Comparison of ENCODE assay signal across 8 cellular contexts in genomic region chr13:51849145-51850101, GRCh38. TPM values are rescaled to one million over a fixed set of nuclear protein-coding genes. Genes with fewer than 3 reads are reported as not detected.
DNase-seq lines count a peak whose midpoint lies in the region; ATAC-seq and TF ChIP-seq lines count a peak whose summit lies in the region.

No MANE protein-coding gene starts in this region.

- peaks cover 3% of the 10 kb centered on the region for H3K27me3 Mint-ChIP-seq in osteocyte (ENCODE audit: unreplicated experiment)

- DNase-seq in AG10803 (ENCODE audit: low read depth), result no peak
- DNase-seq in GM20000 (ENCODE audit: low spot score), result peak; percentile 62
- peak; percentile 14 for DNase-seq in dermis blood vessel endothelial cell
- no peak for DNase-seq in osteocyte (ENCODE audit: extremely low spot score, unreplicated experiment)
- no peak for DNase-seq in NCI-H2227 treated with DMSO at 0.1 percent for 48 hours (lab: John Stamatoyannopoulos, UW)
- DNase-seq in NCI-H1417 treated with DMSO at 0.1 percent for 48 hours (lab: John Stamatoyannopoulos, UW), result no peak

- TF ChIP-seq CTCF in AG10803 (conservative IDR thresholded peaks at IDR 0.05; ENCODE audit: low read length), result peak; percentile 58
- TF ChIP-seq CTCF in GM20000 (IDR thresholded peaks at IDR 0.05; ENCODE audit: extremely low read depth, missing control alignments), result peak; percentile 53
- peak; percentile 42 for TF ChIP-seq CTCF in osteocyte (IDR thresholded peaks at IDR 0.05)

- H3K9me3 Mint-ChIP-seq in osteocyte (ENCODE audit: unreplicated experiment), result no peaks in the 10 kb centered on the region

- H3K4me3 Mint-ChIP-seq in osteocyte (ENCODE audit: unreplicated experiment), result no peak overlapping the region

- ATAC-seq in SK-N-SH treated with all-trans-retinoic acid at 6 μM for 48 hours (peak; percentile 85), GM18870 (IDR thresholded peaks at IDR 0.05; ENCODE audit: unreplicated experiment) (no peak)

- peaks cover 15% of the 10 kb centered on the region for H3K4me1 Mint-ChIP-seq in osteocyte (ENCODE audit: unreplicated experiment)

- no peak overlapping the region for H3K27ac Mint-ChIP-seq in osteocyte (ENCODE audit: unreplicated experiment)

- no peak overlapping the region for H3K4me3 ChIP-seq in AG10803 (ENCODE audit: low read length)

- H3K36me3 Mint-ChIP-seq in osteocyte (ENCODE audit: unreplicated experiment), result no peaks in the 10 kb centered on the region

TF ChIP-seq in SK-N-SH treated with all-trans-retinoic acid at 6 μM for 48 hours, 23 proteins besides CTCF, POLR2A, EP300 and RAD21:
- TF ChIP-seq ZFP3 (CRISPR knock-in tag; IDR thresholded peaks at IDR 0.05) (peak; percentile 92; the same call in 1 of the 2 replicates), TCF4 (CRISPR knock-in tag; IDR thresholded peaks at IDR 0.05; ENCODE audit: borderline replicate concordance) (no peak)

RNA-seq across cellular contexts. Expression of gene TMEM272, which starts 4.4 kb away (rescaled TPM):
- total RNA-seq in dermis blood vessel endothelial cell (not detected in 2 replicates), osteocyte (not detected in 2 replicates)

RNA-seq across cellular contexts. Expression of gene CCDC70, which starts 12.3 kb away (rescaled TPM):
- not detected in 2 replicates for total RNA-seq in dermis blood vessel endothelial cell
- total RNA-seq in osteocyte, result not detected in 2 replicates

RNA-seq across cellular contexts. Expression of gene DHRS12, which starts 45.5 kb away (rescaled TPM):
- total RNA-seq in dermis blood vessel endothelial cell (5.0 and 7.1 TPM in 2 replicates), osteocyte (9.2 and 9.3 TPM in 2 replicates)

Comparison
In these comparisons a context has a peak if more than half of its experiments do, and no peak if none do; other contexts are left out.
1. DNase-seq: peak in GM20000 (single experiment) and dermis blood vessel endothelial cell (single experiment); none in AG10803 (single experiment), osteocyte (single experiment), NCI-H2227 treated with DMSO at 0.1 percent for 48 hours (single experiment) and NCI-H1417 treated with DMSO at 0.1 percent for 48 hours (single experiment).
2. Peak in every context shown above with its lines, with median percentiles within 50 percentile points of each other: CTCF ChIP-seq.